1 cellular context compared by ENCODE assay signal in the genomic region with DNA sequence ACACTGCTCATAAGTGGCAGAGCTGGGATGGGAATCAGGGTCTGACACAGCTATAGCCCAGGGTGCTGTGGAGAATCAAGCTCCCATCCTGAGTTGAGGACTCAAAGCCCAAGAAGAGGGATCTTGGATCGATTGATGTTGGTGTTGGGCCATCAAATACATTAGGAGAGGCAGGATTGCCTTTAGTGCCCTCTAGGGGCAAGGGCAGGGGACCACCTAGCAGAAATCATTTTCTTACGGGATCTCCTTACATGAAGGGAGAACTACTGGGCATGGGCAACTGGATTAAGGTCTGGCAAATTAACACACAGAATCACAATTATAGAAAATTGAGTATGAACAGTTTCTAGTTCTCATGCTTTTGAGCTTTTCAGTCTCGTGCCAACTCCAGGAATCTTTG.
TF ChIP-seq lines count a peak whose summit lies in the region.

No MANE protein-coding gene starts in this region.

TF ChIP-seq in WTC11, 78 proteins besides CTCF, POLR2A, EP300 and RAD21 (continued from another document):
- TF ChIP-seq PRDM15 (CRISPR knock-in tag; IDR thresholded peaks at IDR 0.05) (no peak), ZNF671 (CRISPR knock-in tag; IDR thresholded peaks at IDR 0.05) (no peak), TEAD1 (CRISPR knock-in tag; IDR thresholded peaks at IDR 0.05) (no peak), ZNF232 (CRISPR knock-in tag; IDR thresholded peaks at IDR 0.05) (no peak)
- TF ChIP-seq, protein P1, sequence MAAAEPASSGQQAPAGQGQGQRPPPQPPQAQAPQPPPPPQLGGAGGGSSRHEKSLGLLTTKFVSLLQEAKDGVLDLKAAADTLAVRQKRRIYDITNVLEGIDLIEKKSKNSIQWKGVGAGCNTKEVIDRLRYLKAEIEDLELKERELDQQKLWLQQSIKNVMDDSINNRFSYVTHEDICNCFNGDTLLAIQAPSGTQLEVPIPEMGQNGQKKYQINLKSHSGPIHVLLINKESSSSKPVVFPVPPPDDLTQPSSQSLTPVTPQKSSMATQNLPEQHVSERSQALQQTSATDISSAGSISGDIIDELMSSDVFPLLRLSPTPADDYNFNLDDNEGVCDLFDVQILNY (CRISPR knock-in tag; IDR thresholded peaks at IDR 0.05) = no peak
- TF ChIP-seq, protein P2, sequence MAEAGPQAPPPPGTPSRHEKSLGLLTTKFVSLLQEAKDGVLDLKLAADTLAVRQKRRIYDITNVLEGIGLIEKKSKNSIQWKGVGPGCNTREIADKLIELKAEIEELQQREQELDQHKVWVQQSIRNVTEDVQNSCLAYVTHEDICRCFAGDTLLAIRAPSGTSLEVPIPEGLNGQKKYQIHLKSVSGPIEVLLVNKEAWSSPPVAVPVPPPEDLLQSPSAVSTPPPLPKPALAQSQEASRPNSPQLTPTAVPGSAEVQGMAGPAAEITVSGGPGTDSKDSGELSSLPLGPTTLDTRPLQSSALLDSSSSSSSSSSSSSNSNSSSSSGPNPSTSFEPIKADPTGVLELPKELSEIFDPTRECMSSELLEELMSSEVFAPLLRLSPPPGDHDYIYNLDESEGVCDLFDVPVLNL (CRISPR knock-in tag; IDR thresholded peaks at IDR 0.05; ENCODE audit: borderline replicate concordance, low read depth) = no peak
